ENCODE assay signal across 9 cellular contexts in genomic region chr6:83708546-83708969, GRCh38. TPM values are rescaled to one million over a fixed set of nuclear protein-coding genes. Genes with fewer than 3 reads are reported as not detected.
DNase-seq lines count a peak whose midpoint lies in the region; ATAC-seq and TF ChIP-seq lines count a peak whose summit lies in the region.
"Had no signal": no experiment of that assay in that cellular context is flagged by ENCODE, and none has a peak within 500 bp of the region (broad histone marks: within the 10 kb centered on the region; RNA-seq: fewer than 3 reads in every experiment).

No MANE protein-coding gene starts in this region.

- no peak overlapping the region for H3K27ac Mint-ChIP-seq in HFFc6

- POLR2A ChIA-PET in BJ (lab: Charles Lee) = no interaction called here

- peak overlapping the region; percentile 99 for H3K4me2 ChIP-seq in mesenchymal stem cell (ENCODE audit: low read length, poor library complexity, severe bottlenecking)

- no peak overlapping the region for H3K4ac ChIP-seq in mesenchymal stem cell (ENCODE audit: low read depth in 1 of 2, low read length in 2 of 2)

- H2BK15ac ChIP-seq in mesenchymal stem cell (ENCODE audit: low read depth, poor library complexity, severe bottlenecking) = no peak overlapping the region

- no peak overlapping the region for H2BK120ac ChIP-seq in mesenchymal stem cell (ENCODE audit: low read depth, low read length)

- peak overlapping the region; percentile 61 for H2AFZ ChIP-seq in mesenchymal stem cell (ENCODE audit: low read depth, low read length)

- under 1% methylated on average over 36 of the region's 52 CpGs for WGBS in mesenchymal stem cell

- H3K23ac ChIP-seq in mesenchymal stem cell (ENCODE audit: low read length in 2 of 2) = no peak overlapping the region

- no peak overlapping the region for H2BK5ac ChIP-seq in mesenchymal stem cell (ENCODE audit: low read depth, low read length, poor library complexity, severe bottlenecking)

- intact Hi-C loops in vagina (cut with DNase I) = no loop called here

- H3K36me3 Mint-ChIP-seq in HFFc6 (ENCODE audit: low read depth) = peaks cover 13% of the 10 kb centered on the region

- H3K9me3 ChIP-seq in mesenchymal stem cell (ENCODE audit: control insufficient read depth, low read length) (peaks cover 30% of the 10 kb centered on the region), vagina (no peaks in the 10 kb centered on the region)

- no peak overlapping the region for H3K27ac ChIP-seq in HL-60 (replicated peaks)
- no peak overlapping the region for H3K27ac ChIP-seq in mesenchymal stem cell (ENCODE audit: low read length, poor library complexity, severe bottlenecking)
- H3K27ac ChIP-seq in vagina = no peak overlapping the region

- H3K27me3 Mint-ChIP-seq in HFFc6 (ENCODE audit: insufficient read depth) = peaks cover 3% of the 10 kb centered on the region

- TF ChIP-seq POLR2A in vagina (IDR thresholded peaks at IDR 0.05) = no peak

- H3K4me3 Mint-ChIP-seq in HFFc6 = no peak overlapping the region

- DNase-seq in BJ (ENCODE audit: low read depth) (no peak), HL-60 (ENCODE audit: low read depth in 1 of 2, low spot score in 1 of 2) (no peak), cerebellum (ENCODE audit: low spot score) (peak; percentile 51), mesenchymal stem cell (peak; percentile 29), vagina (ENCODE audit: extremely low spot score in 2 of 2) (no peak), NCI-H774 (lab: John Stamatoyannopoulos, UW) (no peak), HFFc6 (no peak)

- H4K8ac ChIP-seq in mesenchymal stem cell (ENCODE audit: low read length) = no peak overlapping the region

- H3K9ac ChIP-seq in mesenchymal stem cell (ENCODE audit: low read length) = no peak overlapping the region

- H2BK12ac ChIP-seq in mesenchymal stem cell (ENCODE audit: low read length in 2 of 2) = no peak overlapping the region

- ATAC-seq in GM21723 (IDR thresholded peaks at IDR 0.05; ENCODE audit: unreplicated experiment) = no peak
- ATAC-seq: HCT116 had no signal

- TF ChIP-seq CTCF in BJ (IDR thresholded peaks at IDR 0.05; ENCODE audit: insufficient read depth, low read depth, low read length) = no peak
- TF ChIP-seq CTCF in HL-60 (IDR thresholded peaks at IDR 0.05; ENCODE audit: insufficient read depth, low read length) = no peak
- no peak for TF ChIP-seq CTCF in vagina (IDR thresholded peaks at IDR 0.05)
- TF ChIP-seq CTCF in HFFc6 (IDR thresholded peaks at IDR 0.05) = no peak

- H3K4me3 ChIP-seq in BJ (ENCODE audit: low read depth, low read length) = peak overlapping the region; percentile 36
- H3K4me3 ChIP-seq in HL-60 (replicated peaks; ENCODE audit: insufficient read depth, low read length) = 0 out of 2 replicates have a peak overlapping the region, but pooled peaks have one; percentile 2
- H3K4me3 ChIP-seq in mesenchymal stem cell (ENCODE audit: insufficient read depth in 1 of 2, low read depth in 1 of 2, low read length in 2 of 2) = peak overlapping the region; percentile 62 to 70
- H3K4me3 ChIP-seq in vagina = peak overlapping the region; percentile 40 to 44

- no peaks in the 10 kb centered on the region for H3K4me1 Mint-ChIP-seq in HFFc6 (ENCODE audit: low read depth)

- H3K27me3 ChIP-seq in BJ (ENCODE audit: control insufficient read depth, insufficient read depth, low read length) (peaks cover 18% of the 10 kb centered on the region), HL-60 (ENCODE audit: insufficient read depth, poor library complexity, severe bottlenecking) (peaks cover 40% of the 10 kb centered on the region), mesenchymal stem cell (ENCODE audit: control insufficient read depth in 1 of 2, insufficient read depth in 1 of 2, low read length in 2 of 2) (peaks cover 28 to 43% of the 10 kb centered on the region in 2 experiments), vagina (peaks cover 7% of the 10 kb centered on the region)

- H4K91ac ChIP-seq in mesenchymal stem cell (ENCODE audit: low read length) = no peak overlapping the region

- H3K18ac ChIP-seq in mesenchymal stem cell (ENCODE audit: low read depth in 1 of 2, low read length in 2 of 2) = no peak overlapping the region

- no peaks in the 10 kb centered on the region for H3K36me3 ChIP-seq in BJ (ENCODE audit: control insufficient read depth, insufficient read depth, low read length)
- H3K36me3 ChIP-seq in mesenchymal stem cell (ENCODE audit: control insufficient read depth in 1 of 2, insufficient read depth in 2 of 2, low read depth in 1 of 2, low read length in 2 of 2) = peaks cover 0 to 3% of the 10 kb centered on the region in 2 experiments
- H3K36me3 ChIP-seq in vagina = no peaks in the 10 kb centered on the region

- H3K4me1 ChIP-seq in mesenchymal stem cell (ENCODE audit: control insufficient read depth, insufficient read depth, low read depth, low read length) (peaks cover 16% of the 10 kb centered on the region), vagina (peaks cover 20% of the 10 kb centered on the region)

- no peaks in the 10 kb centered on the region for H3K79me1 ChIP-seq in mesenchymal stem cell (replicated peaks; ENCODE audit: low read length, poor library complexity, severe bottlenecking)

- CTCF ChIA-PET in BJ (lab: Yijun Ruan, JAX) = no interaction called here

- H2AK5ac ChIP-seq in mesenchymal stem cell (ENCODE audit: low read length, severe bottlenecking) = no peak overlapping the region

- H3K9me3 Mint-ChIP-seq in HFFc6 = peaks cover 21% of the 10 kb centered on the region

- no peak overlapping the region for H3K14ac ChIP-seq in mesenchymal stem cell (ENCODE audit: low read length in 2 of 2)

RNA-seq across cellular contexts. Expression of gene SNAP91, which starts 0.3 kb away (rescaled TPM):
- polyA plus RNA-seq in BJ (2011; rRNA removed) = not detected in 2 replicates
- not detected in 2 replicates for polyA minus RNA-seq in BJ (2011; rRNA and poly(A)+ RNA removed)
- total RNA-seq in cerebellum (81.5 TPM), vagina (4.7 TPM)
- polyA plus RNA-seq in mesenchymal stem cell (2013, experiment 1 of 2) = 0.06 TPM
- 0.03 TPM for polyA plus RNA-seq in mesenchymal stem cell (2013, experiment 2 of 2)
- total RNA-seq in HFFc6 (2021; fragmentation: NEBNext Ultra II Directional; extraction: Animal tissue kit (Norgen Biotek cat#: 25700)) = not detected

Comparison
In these comparisons a context has a peak if more than half of its experiments do, and no peak if none do; other contexts are left out.
1. DNase-seq: peak in cerebellum (single experiment) and mesenchymal stem cell (single experiment); none in BJ (single experiment), HL-60 (0 of 2), vagina (0 of 2), NCI-H774 (single experiment) and HFFc6 (single experiment).
2. H3K4me3 ChIP-seq: peak in every context shown above with its lines; median percentile 66 in mesenchymal stem cell; 42 in vagina; 36 in BJ; 2 in HL-60.
3. RNA of gene SNAP91, which starts 0.3 kb away (total RNA-seq): 81.5 TPM in cerebellum (single experiment); 4.7 TPM in vagina (single experiment) and not detected in HFFc6; every median in the first group is over 10 times any median in the second.